ENCODE assay signal across 20 cellular contexts in genomic region chr10:35397953-35398352, GRCh38.
DNase-seq lines count a peak whose midpoint lies in the region; ATAC-seq, FAIRE-seq and TF ChIP-seq lines count a peak whose summit lies in the region.
"Had no signal": no experiment of that assay in that cellular context is flagged by ENCODE, and none has a peak within 500 bp of the region (broad histone marks: within the 10 kb centered on the region; RNA-seq: fewer than 3 reads in every experiment).

No MANE protein-coding gene starts in this region.

- peak; percentile 90 for FAIRE-seq in bronchial epithelial cell (lab: Jason Lieb, UNC)
- FAIRE-seq: A204.1, GM19239, H54 had no signal

- peaks cover 90% of the 10 kb centered on the region for H4K20me1 ChIP-seq in neural progenitor cell (ENCODE audit: low read depth)

- H3K9me3 ChIP-seq in right atrium auricular region (no peaks in the 10 kb centered on the region), neural progenitor cell (ENCODE audit: low read depth) (no peaks in the 10 kb centered on the region), upper lobe of right lung (no peaks in the 10 kb centered on the region)
- H3K9me3 ChIP-seq: SJSA1 had no signal

- H3K4me3 Mint-ChIP-seq in neural progenitor cell = no peak overlapping the region

- H2AFZ ChIP-seq in neural progenitor cell (replicated peaks) = no peak overlapping the region

- H3K27me3 Mint-ChIP-seq in neural progenitor cell (ENCODE audit: insufficient read depth, low read depth) = peaks cover 4% of the 10 kb centered on the region

- peaks cover 13% of the 10 kb centered on the region for H3F3A ChIP-seq in neural progenitor cell (ENCODE audit: low read depth)

- DNase-seq in left ventricle myocardium superior = no peak
- no peak for DNase-seq in right atrium auricular region (ENCODE audit: low spot score)
- no peak for DNase-seq in bronchial epithelial cell (ENCODE audit: low read depth)
- DNase-seq in neural progenitor cell (ENCODE audit: low spot score) = no peak
- DNase-seq in upper lobe of right lung = no peak
- no peak for DNase-seq in NCI-H128 (lab: John Stamatoyannopoulos, UW; ENCODE audit: unreplicated experiment)
- DNase-seq in DMS53 (lab: John Stamatoyannopoulos, UW) = no peak
- DNase-seq in SHP77 (lab: John Stamatoyannopoulos, UW) = no peak
- DNase-seq: DMS153, EL, NCI-H1417 treated with DMSO at 0.1 percent for 48 hours, NCI-H2029, NCI-H2171, NCI-H446 treated with DMSO at 0.1 percent for 48 hours, NCI-H748 treated with DMSO at 0.1 percent for 48 hours had no signal

- H3K36me3 Mint-ChIP-seq in neural progenitor cell = no peaks in the 10 kb centered on the region

- intact Hi-C loops in left ventricle myocardium superior (cut with micrococcal nuclease) (no loop called here), upper lobe of right lung (cut with DNase I) (no loop called here)

- no peaks in the 10 kb centered on the region for H3K27me3 ChIP-seq in right atrium auricular region
- H3K27me3 ChIP-seq in bronchial epithelial cell (ENCODE audit: control insufficient read depth, insufficient read depth, low read length) = no peaks in the 10 kb centered on the region
- no peaks in the 10 kb centered on the region for H3K27me3 ChIP-seq in neural progenitor cell
- H3K27me3 ChIP-seq in upper lobe of right lung = no peaks in the 10 kb centered on the region
- H3K27me3 ChIP-seq: SJSA1 had no signal

- H3K27ac ChIP-seq in right atrium auricular region = no peak overlapping the region
- no peak overlapping the region for H3K27ac ChIP-seq in neural progenitor cell
- H3K27ac ChIP-seq in upper lobe of right lung = peak overlapping the region; percentile 24
- H3K27ac ChIP-seq: C4-2B, SJSA1 had no signal

- H3K4me1 Mint-ChIP-seq in neural progenitor cell = peaks cover 62% of the 10 kb centered on the region

- H3K9me3 Mint-ChIP-seq in neural progenitor cell = no peaks in the 10 kb centered on the region

- no peak overlapping the region for H3K4me3 ChIP-seq in right atrium auricular region
- no peak overlapping the region for H3K4me3 ChIP-seq in bronchial epithelial cell (ENCODE audit: low read depth, low read length)
- H3K4me3 ChIP-seq in neural progenitor cell = no peak overlapping the region
- no peak overlapping the region for H3K4me3 ChIP-seq in upper lobe of right lung
- H3K4me3 ChIP-seq: SJSA1 had no signal

- H3K9ac ChIP-seq in neural progenitor cell = no peak overlapping the region

- H3K4me1 ChIP-seq in right atrium auricular region (peaks cover 0 to 88% of the 10 kb centered on the region in 2 donors), neural progenitor cell (peaks cover 71% of the 10 kb centered on the region), upper lobe of right lung (peaks cover 62% of the 10 kb centered on the region)

- H3K36me3 ChIP-seq in right atrium auricular region (no peaks in the 10 kb centered on the region), bronchial epithelial cell (ENCODE audit: control insufficient read depth, insufficient read depth, low read length) (no peaks in the 10 kb centered on the region), neural progenitor cell (no peaks in the 10 kb centered on the region), upper lobe of right lung (no peaks in the 10 kb centered on the region)
- H3K36me3 ChIP-seq: SJSA1 had no signal

- no peak overlapping the region for H3K4me2 ChIP-seq in neural progenitor cell

- peaks cover 100% of the 10 kb centered on the region for H3K79me2 ChIP-seq in neural progenitor cell (ENCODE audit: low read depth)

- peak; percentile 7 for ATAC-seq in left ventricle myocardium superior
- no peak for ATAC-seq in upper lobe of right lung

- no peak for TF ChIP-seq CTCF in right atrium auricular region (IDR thresholded peaks at IDR 0.05)
- no peak for TF ChIP-seq CTCF in bronchial epithelial cell (IDR thresholded peaks at IDR 0.05; ENCODE audit: insufficient read depth, low read length, severe bottlenecking)
- TF ChIP-seq CTCF in neural progenitor cell (IDR thresholded peaks at IDR 0.05) = no peak
- TF ChIP-seq CTCF in upper lobe of right lung (IDR thresholded peaks at IDR 0.05) = no peak

- H3K27ac Mint-ChIP-seq in neural progenitor cell = peak overlapping the region; percentile 47
